Comparison of ENCODE assay signal across 32 cellular contexts in the genomic region with DNA sequence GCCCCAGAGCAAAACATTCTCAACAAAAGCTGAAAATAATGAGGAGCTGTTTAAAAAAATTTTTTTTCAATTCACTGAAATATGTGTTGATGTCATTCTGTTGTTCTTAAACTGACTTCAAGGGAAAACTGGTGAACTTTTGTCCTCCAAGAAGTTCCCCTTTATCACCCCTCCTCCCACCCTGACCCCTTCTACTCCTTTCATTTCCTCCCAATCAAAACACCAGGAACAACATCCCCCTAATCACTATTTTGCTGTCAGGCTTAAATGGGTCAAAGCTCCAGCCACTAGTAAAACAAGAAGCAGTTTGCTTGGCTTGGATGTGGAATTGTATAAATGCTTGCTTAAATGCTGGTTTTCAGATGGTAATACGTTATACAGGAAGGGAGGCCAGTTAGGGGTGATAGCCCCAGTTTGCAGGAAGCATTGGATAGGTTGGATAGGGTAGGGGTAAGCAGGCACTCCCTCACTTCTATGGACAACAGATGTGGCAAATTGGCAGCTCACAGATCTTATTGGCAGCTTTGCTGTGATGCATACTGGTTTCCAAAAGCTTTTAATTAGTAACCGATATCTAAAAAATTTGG.
"Had no signal": no experiment of that assay in that cellular context is flagged by ENCODE, and none has a peak within 500 bp of the region (broad histone marks: within the 10 kb centered on the region; RNA-seq: fewer than 3 reads in every experiment).

No MANE protein-coding gene starts in this region.

- H3K9me3 Mint-ChIP-seq: activated CD4-positive, alpha-beta T cell treated with anti-CD3 and anti-CD28 coated beads, Interleukin-2, amount 10 ng/mL, durations not matched to agents 7 days and 5 days; activated CD8-positive, alpha-beta T cell treated with anti-CD3 and anti-CD28 coated beads for 36 hours; activated naive CD8-positive, alpha-beta T cell treated with anti-CD3 and anti-CD28 coated beads, Interleukin-2, amount 50 U/mL, for 24 hours; endodermal cell; natural killer cell; stimulated activated memory B cell treated with anti-CD40 and anti-IgM and Interleukin-4, amounts not matched to agents 10 μg/mL and 1 μg/mL and 100 μg/mL, for 72 hours; T-cell; T-helper 2 cell treated with Interferon-gamma antibody and Interleukin-4, amounts not matched to agents 5 μg/mL and 100 μg/mL, for 36 hours had no signal

- FAIRE-seq: frontal cortex had no signal

- H3K4me1 ChIP-seq: lower lobe of right lung, sigmoid colon, stomach, transverse colon, uterus had no signal

- H3K4me1 Mint-ChIP-seq: activated CD4-positive, alpha-beta T cell treated with anti-CD3 and anti-CD28 coated beads, Interleukin-2, amount 10 ng/mL, durations not matched to agents 7 days and 5 days; activated CD8-positive, alpha-beta memory T cell treated with anti-CD3 and anti-CD28 coated beads, Interleukin-2, amount 10 ng/mL, durations not matched to agents 7 days and 5 days; activated naive CD8-positive, alpha-beta T cell treated with anti-CD3 and anti-CD28 coated beads, Interleukin-2, amount 50 U/mL, for 24 hours; natural killer cell; stimulated activated memory B cell treated with anti-CD40 and anti-IgM and Interleukin-4, amounts not matched to agents 10 μg/mL and 1 μg/mL and 100 μg/mL, for 72 hours; T-cell had no signal

- H3K27me3 ChIP-seq: cardiac muscle cell, neutrophil, ovary, sigmoid colon, stomach, transverse colon, uterus had no signal

- DNase-seq: activated CD4-positive, alpha-beta T cell treated with anti-CD3 and anti-CD28 coated beads, Interleukin-2, amount 10 ng/mL, durations not matched to agents 7 days and 5 days; activated CD4-positive, CD25-positive, alpha-beta regulatory T cell treated with anti-CD3 and anti-CD28 coated beads, Interleukin-2, amount 50 U/mL, for 72 hours; activated CD8-positive, alpha-beta memory T cell treated with anti-CD3 and anti-CD28 coated beads, Interleukin-2, amount 10 ng/mL, durations not matched to agents 7 days and 5 days; activated CD8-positive, alpha-beta T cell treated with anti-CD3 and anti-CD28 coated beads for 36 hours; activated effector memory CD4-positive, alpha-beta T cell treated with anti-CD3 and anti-CD28 coated beads, Interleukin-2, amount 50 U/mL, for 16 hours; activated naive CD4-positive, alpha-beta T cell treated with anti-CD3 and anti-CD28 coated beads, Interleukin-2, amount 50 U/mL, for 16 hours; activated naive CD8-positive, alpha-beta T cell treated with anti-CD3 and anti-CD28 coated beads, Interleukin-2, amount 50 U/mL, for 24 hours; activated T-cell treated with anti-CD3 and anti-CD28 coated beads for 4 hours; cortex of kidney; endodermal cell; glutamatergic neuron; islet precursor cell; left cardiac atrium; lower lobe of right lung; midbrain; natural killer cell; ovary; sigmoid colon; stimulated activated CD4-positive, alpha-beta T cell treated with anti-CD3 and anti-CD28 coated beads, Interleukin-15, amount 100 ng/mL, for 24 hours; stomach; T-cell; transverse colon; uterus had no signal

- H3K36me3 ChIP-seq: cardiac muscle cell, lower lobe of right lung, neutrophil, ovary, sigmoid colon, stomach, transverse colon, uterus had no signal

- H3K4me3 Mint-ChIP-seq: activated CD4-positive, alpha-beta T cell treated with anti-CD3 and anti-CD28 coated beads, Interleukin-2, amount 10 ng/mL, durations not matched to agents 7 days and 5 days; activated CD8-positive, alpha-beta memory T cell treated with anti-CD3 and anti-CD28 coated beads, Interleukin-2, amount 10 ng/mL, durations not matched to agents 7 days and 5 days; activated CD8-positive, alpha-beta T cell treated with anti-CD3 and anti-CD28 coated beads for 36 hours; activated naive CD8-positive, alpha-beta T cell treated with anti-CD3 and anti-CD28 coated beads, Interleukin-2, amount 50 U/mL, for 24 hours; endodermal cell; natural killer cell; stimulated activated memory B cell treated with anti-CD40 and anti-IgM and Interleukin-4, amounts not matched to agents 10 μg/mL and 1 μg/mL and 100 μg/mL, for 72 hours; T-cell; T-helper 2 cell treated with Interferon-gamma antibody and Interleukin-4, amounts not matched to agents 5 μg/mL and 100 μg/mL, for 36 hours had no signal

- H3K27ac ChIP-seq: cardiac muscle cell, epithelial cell of prostate, hepatocyte, lower lobe of right lung, neutrophil, ovary, sigmoid colon, stomach, transverse colon, uterus, VCaP had no signal

- H3K27ac Mint-ChIP-seq: activated CD4-positive, alpha-beta T cell treated with anti-CD3 and anti-CD28 coated beads, Interleukin-2, amount 10 ng/mL, durations not matched to agents 7 days and 5 days; activated CD8-positive, alpha-beta memory T cell treated with anti-CD3 and anti-CD28 coated beads, Interleukin-2, amount 10 ng/mL, durations not matched to agents 7 days and 5 days; activated CD8-positive, alpha-beta T cell treated with anti-CD3 and anti-CD28 coated beads for 36 hours; activated naive CD8-positive, alpha-beta T cell treated with anti-CD3 and anti-CD28 coated beads, Interleukin-2, amount 50 U/mL, for 24 hours; endodermal cell; natural killer cell; stimulated activated memory B cell treated with anti-CD40 and anti-IgM and Interleukin-4, amounts not matched to agents 10 μg/mL and 1 μg/mL and 100 μg/mL, for 72 hours; T-cell; T-helper 2 cell treated with Interferon-gamma antibody and Interleukin-4, amounts not matched to agents 5 μg/mL and 100 μg/mL, for 36 hours had no signal

- ATAC-seq: activated CD8-positive, alpha-beta memory T cell treated with anti-CD3 and anti-CD28 coated beads, Interleukin-2, amount 10 ng/mL, durations not matched to agents 7 days and 5 days; activated CD8-positive, alpha-beta T cell treated with anti-CD3 and anti-CD28 coated beads for 36 hours; activated naive CD8-positive, alpha-beta T cell treated with anti-CD3 and anti-CD28 coated beads, Interleukin-2, amount 50 U/mL, for 24 hours; left cardiac atrium; lower lobe of right lung; natural killer cell; T-cell had no signal

- H3K9me3 ChIP-seq: lower lobe of right lung, neutrophil, ovary, stomach, transverse colon, uterus had no signal

- H3K4me3 ChIP-seq: cardiac muscle cell, hepatocyte, lower lobe of right lung, ovary, sigmoid colon, smooth muscle cell, stomach, transverse colon, uterus had no signal

- H3K27me3 Mint-ChIP-seq: activated CD4-positive, alpha-beta T cell treated with anti-CD3 and anti-CD28 coated beads, Interleukin-2, amount 10 ng/mL, durations not matched to agents 7 days and 5 days; activated naive CD8-positive, alpha-beta T cell treated with anti-CD3 and anti-CD28 coated beads, Interleukin-2, amount 50 U/mL, for 24 hours; stimulated activated memory B cell treated with anti-CD40 and anti-IgM and Interleukin-4, amounts not matched to agents 10 μg/mL and 1 μg/mL and 100 μg/mL, for 72 hours had no signal

- H3K36me3 Mint-ChIP-seq: activated CD8-positive, alpha-beta memory T cell treated with anti-CD3 and anti-CD28 coated beads, Interleukin-2, amount 10 ng/mL, durations not matched to agents 7 days and 5 days; natural killer cell; stimulated activated memory B cell treated with anti-CD40 and anti-IgM and Interleukin-4, amounts not matched to agents 10 μg/mL and 1 μg/mL and 100 μg/mL, for 72 hours; T-cell had no signal
